Comparison of ENCODE assay signal across 9 cellular contexts in genomic region chr3:171462224-171462623, GRCh38. TPM values are rescaled to one million over a fixed set of nuclear protein-coding genes. Genes with fewer than 3 reads are reported as not detected.
A peak's percentile ranks its signal among the peaks of the same experiment; 100 is the strongest.
DNase-seq lines count a peak whose midpoint lies in the region; ATAC-seq lines count a peak whose summit lies in the region.
"Had no signal": no experiment of that assay in that cellular context is flagged by ENCODE, and none has a peak within 500 bp of the region (broad histone marks: within the 10 kb centered on the region; RNA-seq: fewer than 3 reads in every experiment).

No MANE protein-coding gene starts in this region.

- ATAC-seq in naive thymus-derived CD8-positive, alpha-beta T cell = no peak
- no peak for ATAC-seq in GM21786 (IDR thresholded peaks at IDR 0.05; ENCODE audit: unreplicated experiment)
- no peak for ATAC-seq in HG02840 (IDR thresholded peaks at IDR 0.05; ENCODE audit: low FRiP score, unreplicated experiment)
- ATAC-seq: stimulated activated memory B cell treated with anti-CD40 and anti-IgM and Interleukin-4, amounts not matched to agents 10 μg/mL and 1 μg/mL and 100 μg/mL, for 72 hours had no signal

- H3K4me3 Mint-ChIP-seq in naive thymus-derived CD8-positive, alpha-beta T cell = peak overlapping the region; percentile 29 to 98 (median 93)

- no peaks in the 10 kb centered on the region for H3K9me3 Mint-ChIP-seq in naive thymus-derived CD8-positive, alpha-beta T cell
- H3K9me3 Mint-ChIP-seq: stimulated activated memory B cell treated with anti-CD40 and anti-IgM and Interleukin-4, amounts not matched to agents 10 μg/mL and 1 μg/mL and 100 μg/mL, for 72 hours had no signal

- peak overlapping the region in 8 of 10 donors; percentile 46 to 95 (median 89) for H3K27ac Mint-ChIP-seq in naive thymus-derived CD8-positive, alpha-beta T cell

- no peaks in the 10 kb centered on the region for H3K27me3 Mint-ChIP-seq in naive thymus-derived CD8-positive, alpha-beta T cell

- DNase-seq in activated CD4-positive, alpha-beta T cell treated with anti-CD3 and anti-CD28 coated beads for 4 hours = peak; percentile 32 to 39
- DNase-seq in activated CD4-positive, alpha-beta T cell treated with anti-CD3 and anti-CD28 coated beads, Interleukin-2, amount 50 U/mL, for 1 hour = no peak
- peak; percentile 67 for DNase-seq in HT1080 (ENCODE audit: low read depth)
- peak; percentile 21 for DNase-seq in activated T-cell treated with anti-CD3 and anti-CD28 coated beads, Interleukin-2, amount 50 U/mL, for 1 hour
- DNase-seq in naive thymus-derived CD8-positive, alpha-beta T cell = peak in 5 of 10 donors; percentile 16 to 44 (median 25)
- no peak for DNase-seq in cerebellar nuclear complex (lab: John Stamatoyannopoulos, UW)

- POLR2A ChIA-PET in naive thymus-derived CD8-positive, alpha-beta T cell (lab: Charles Lee) = interaction anchor here (1.6 to 3.3 kb wide), 3 partner anchors 10 to 30 kb away, joined by 6 to 28 read pairs (median 6); no protein-coding TSS in a partner anchor

- no peaks in the 10 kb centered on the region for H3K36me3 Mint-ChIP-seq in naive thymus-derived CD8-positive, alpha-beta T cell
- H3K36me3 Mint-ChIP-seq: stimulated activated memory B cell treated with anti-CD40 and anti-IgM and Interleukin-4, amounts not matched to agents 10 μg/mL and 1 μg/mL and 100 μg/mL, for 72 hours had no signal

- peaks cover 17 to 36% (median 26%) of the 10 kb centered on the region in 4 donors for H3K4me1 Mint-ChIP-seq in naive thymus-derived CD8-positive, alpha-beta T cell

RNA-seq across cellular contexts. Expression of gene TNIK, which starts 2.0 kb away (rescaled TPM):
- total RNA-seq in HT1080 (2014; rRNA removed; shearing (Covaris generic)) = 12.3 and 16.1 TPM in 2 replicates
- polyA plus RNA-seq in HT1080 (2015; cell fraction: cytosol; rRNA removed) = 3.7 and 4.2 TPM in 2 replicates
- 11.5 and 12.9 TPM in 2 replicates for polyA plus RNA-seq in HT1080 (2015; cell fraction: nucleus; rRNA removed)
- total RNA-seq in naive thymus-derived CD8-positive, alpha-beta T cell = 10 to 100 TPM; 47.3 to 50.0 TPM
- polyA plus RNA-seq in naive thymus-derived CD8-positive, alpha-beta T cell = 10 to 100 TPM; 13.2 to 16.1 (median 13.8) TPM

Comparison
In these comparisons a context has a peak if more than half of its experiments do, and no peak if none do; other contexts are left out.
1. DNase-seq: peak in activated CD4-positive, alpha-beta T cell treated with anti-CD3 and anti-CD28 coated beads for 4 hours (2 of 2), HT1080 (single experiment) and activated T-cell treated with anti-CD3 and anti-CD28 coated beads, Interleukin-2, amount 50 U/mL, for 1 hour (single experiment); none in activated CD4-positive, alpha-beta T cell treated with anti-CD3 and anti-CD28 coated beads, Interleukin-2, amount 50 U/mL, for 1 hour (single experiment) and cerebellar nuclear complex (0 of 2).